Comparison of ENCODE assay signal across 8 cellular contexts in the genomic region with DNA sequence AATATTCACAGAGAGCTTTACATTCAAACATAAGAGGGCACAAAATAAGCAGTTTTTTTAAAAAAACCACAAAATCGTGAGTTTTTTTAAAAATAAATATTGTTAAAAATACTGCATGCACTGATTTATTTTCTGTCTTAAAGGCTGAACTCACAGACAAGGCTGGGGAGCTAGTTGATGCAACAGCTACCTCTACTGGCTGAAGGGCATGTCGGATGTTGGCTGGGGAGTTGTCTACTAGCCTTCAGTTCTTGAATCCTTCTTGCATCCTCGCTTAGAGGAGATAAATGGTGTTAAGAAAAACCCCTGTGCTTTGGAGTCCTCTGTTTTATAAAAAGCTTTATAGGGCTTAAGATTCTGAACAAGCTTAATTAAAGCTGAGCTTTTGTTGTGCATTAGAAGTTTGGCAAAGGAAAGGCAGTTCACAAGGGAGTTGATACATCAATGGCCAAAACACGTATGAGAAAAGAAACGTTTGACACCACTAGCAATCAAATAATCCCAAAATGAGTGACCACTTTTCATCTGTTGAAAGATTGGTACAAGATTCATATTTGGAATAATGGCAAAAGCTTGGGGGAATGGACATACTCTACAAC.
DNase-seq lines count a peak whose midpoint lies in the region; ATAC-seq and TF ChIP-seq lines count a peak whose summit lies in the region.

No MANE protein-coding gene starts in this region.

- H3K27me3 ChIP-seq in upper lobe of right lung = no peaks in the 10 kb centered on the region

- peak; percentile 100 for TF ChIP-seq CTCF in choroid plexus epithelial cell (conservative IDR thresholded peaks at IDR 0.05; ENCODE audit: low read depth, low read length)
- TF ChIP-seq CTCF in upper lobe of right lung (IDR thresholded peaks at IDR 0.05) = peak; percentile 73

- H3K36me3 Mint-ChIP-seq in activated CD4-positive, alpha-beta T cell treated with anti-CD3 and anti-CD28 coated beads, Interleukin-2, amount 10 ng/mL, durations not matched to agents 7 days and 5 days (ENCODE audit: low read depth) = peaks cover 31% of the 10 kb centered on the region

- no peak overlapping the region for H3K27ac ChIP-seq in upper lobe of right lung

- POLR2A ChIA-PET in activated CD4-positive, alpha-beta T cell treated with anti-CD3 and anti-CD28 coated beads, Interleukin-2, amount 10 ng/mL, durations not matched to agents 7 days and 5 days (lab: Charles Lee) = interaction anchor here (0.6 kb wide), 1 partner anchor 47 kb away, joined by 3 read pairs; no protein-coding TSS in a partner anchor

- peak; percentile 44 for DNase-seq in activated CD4-positive, alpha-beta T cell treated with anti-CD3 and anti-CD28 coated beads, Interleukin-2, amount 10 ng/mL, durations not matched to agents 7 days and 5 days
- no peak for DNase-seq in activated CD4-positive, alpha-beta T cell treated with anti-CD3 and anti-CD28 coated beads for 1 hour
- peak; percentile 10 for DNase-seq in KG1 (lab: John Stamatoyannopoulos, UW)
- peak; percentile 76 for DNase-seq in OCI-M1 (lab: John Stamatoyannopoulos, UW)
- peak; percentile 91 for DNase-seq in choroid plexus epithelial cell (ENCODE audit: low read depth)
- DNase-seq in left lobe of liver (ENCODE audit: low spot score) = peak; percentile 49
- no peak for DNase-seq in upper lobe of right lung

- peaks cover 4% of the 10 kb centered on the region for H3K4me1 ChIP-seq in upper lobe of right lung

- peaks cover 36% of the 10 kb centered on the region for H3K36me3 ChIP-seq in upper lobe of right lung

- intact Hi-C loops in upper lobe of right lung (cut with DNase I) = no loop called here

- no peak overlapping the region for H3K4me3 ChIP-seq in choroid plexus epithelial cell (ENCODE audit: low read depth, low read length)
- no peak overlapping the region for H3K4me3 ChIP-seq in upper lobe of right lung

- H3K27ac Mint-ChIP-seq in activated CD4-positive, alpha-beta T cell treated with anti-CD3 and anti-CD28 coated beads, Interleukin-2, amount 10 ng/mL, durations not matched to agents 7 days and 5 days = no peak overlapping the region

- H3K9me3 Mint-ChIP-seq in activated CD4-positive, alpha-beta T cell treated with anti-CD3 and anti-CD28 coated beads, Interleukin-2, amount 10 ng/mL, durations not matched to agents 7 days and 5 days = no peaks in the 10 kb centered on the region

- no peaks in the 10 kb centered on the region for H3K9me3 ChIP-seq in upper lobe of right lung

- H3K4me1 Mint-ChIP-seq in activated CD4-positive, alpha-beta T cell treated with anti-CD3 and anti-CD28 coated beads, Interleukin-2, amount 10 ng/mL, durations not matched to agents 7 days and 5 days = no peaks in the 10 kb centered on the region

- CTCF ChIA-PET in activated CD4-positive, alpha-beta T cell treated with anti-CD3 and anti-CD28 coated beads, Interleukin-2, amount 10 ng/mL, durations not matched to agents 7 days and 5 days (lab: Charles Lee) = interaction anchor here (1.4 kb wide), 1 partner anchor 15 kb away, joined by 5 read pairs; no protein-coding TSS in a partner anchor

- H3K4me3 Mint-ChIP-seq in activated CD4-positive, alpha-beta T cell treated with anti-CD3 and anti-CD28 coated beads, Interleukin-2, amount 10 ng/mL, durations not matched to agents 7 days and 5 days = no peak overlapping the region

- no peaks in the 10 kb centered on the region for H3K27me3 Mint-ChIP-seq in activated CD4-positive, alpha-beta T cell treated with anti-CD3 and anti-CD28 coated beads, Interleukin-2, amount 10 ng/mL, durations not matched to agents 7 days and 5 days

- ATAC-seq in left lobe of liver = peak; percentile 96
- peak; percentile 91 for ATAC-seq in upper lobe of right lung
- no peak for ATAC-seq in HG03039 (IDR thresholded peaks at IDR 0.05; ENCODE audit: unreplicated experiment)

Comparison
In these comparisons a context has a peak if more than half of its experiments do, and no peak if none do; other contexts are left out.
1. DNase-seq: peak in activated CD4-positive, alpha-beta T cell treated with anti-CD3 and anti-CD28 coated beads, Interleukin-2, amount 10 ng/mL, durations not matched to agents 7 days and 5 days (single experiment), KG1 (single experiment), OCI-M1 (single experiment), choroid plexus epithelial cell (single experiment) and left lobe of liver (single experiment); none in activated CD4-positive, alpha-beta T cell treated with anti-CD3 and anti-CD28 coated beads for 1 hour (single experiment) and upper lobe of right lung (single experiment).